17 cellular contexts compared by ENCODE assay signal in the genomic region with DNA sequence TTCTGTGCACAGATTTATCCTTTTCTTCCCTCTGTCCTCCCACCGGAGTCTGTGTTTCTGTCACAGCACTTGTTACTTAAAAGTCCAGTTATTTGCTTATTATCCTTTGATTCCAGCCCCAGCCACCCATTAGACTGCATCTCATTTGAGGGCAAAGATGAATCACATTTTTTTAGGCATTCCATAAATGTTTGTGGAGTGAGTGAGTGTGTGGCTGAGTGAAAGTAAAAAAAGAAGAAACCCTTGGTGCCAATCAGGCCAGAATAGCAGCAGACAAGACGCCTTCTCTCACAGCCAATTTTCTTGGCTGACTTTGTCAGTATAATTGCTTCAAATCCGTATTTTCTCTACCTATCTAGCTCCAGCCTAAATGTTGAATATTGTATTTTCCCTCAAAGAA.
"Had no signal": no experiment of that assay in that cellular context is flagged by ENCODE, and none has a peak within 500 bp of the region (broad histone marks: within the 10 kb centered on the region; RNA-seq: fewer than 3 reads in every experiment).

No MANE protein-coding gene starts in this region.

- H3K9me3 Mint-ChIP-seq: activated naive CD4-positive, alpha-beta T cell treated with anti-CD3 and anti-CD28 coated beads, Interleukin-2, amount 10 ng/mL, durations not matched to agents 7 days and 5 days had no signal

- H3K9me3 ChIP-seq: ovary, thoracic aorta had no signal

- FAIRE-seq: kidney had no signal

- H3K4me1 ChIP-seq: stomach had no signal

- H3K27me3 Mint-ChIP-seq: activated CD4-positive, alpha-beta T cell treated with anti-CD3 and anti-CD28 coated beads for 36 hours; activated naive CD4-positive, alpha-beta T cell treated with anti-CD3 and anti-CD28 coated beads, Interleukin-2, amount 10 ng/mL, durations not matched to agents 7 days and 5 days; dendritic cell treated with granulocyte-macrophage colony-stimulating factor and Interleukin-4, amounts not matched to agents 40 ng/mL and 50 ng/mL, for 4 days; T-cell had no signal

- H3K36me3 ChIP-seq: brain microvascular endothelial cell, ovary, stomach, thoracic aorta had no signal

- H3K36me3 Mint-ChIP-seq: activated naive CD4-positive, alpha-beta T cell treated with anti-CD3 and anti-CD28 coated beads, Interleukin-2, amount 10 ng/mL, durations not matched to agents 7 days and 5 days; T-cell had no signal

- H3K27ac Mint-ChIP-seq: activated CD4-positive, alpha-beta T cell treated with anti-CD3 and anti-CD28 coated beads for 36 hours; activated CD8-positive, alpha-beta T cell treated with anti-CD3 and anti-CD28 coated beads, Interleukin-2, amount 10 ng/mL, durations not matched to agents 7 days and 5 days; activated naive CD4-positive, alpha-beta T cell treated with anti-CD3 and anti-CD28 coated beads, Interleukin-2, amount 10 ng/mL, durations not matched to agents 7 days and 5 days; dendritic cell treated with granulocyte-macrophage colony-stimulating factor and Interleukin-4, amounts not matched to agents 40 ng/mL and 50 ng/mL, for 4 days; T-cell had no signal

- H3K27ac ChIP-seq: brain microvascular endothelial cell, ovary, stomach, thoracic aorta, VCaP had no signal

- H3K4me3 Mint-ChIP-seq: activated CD4-positive, alpha-beta T cell treated with anti-CD3 and anti-CD28 coated beads for 36 hours; activated CD8-positive, alpha-beta T cell treated with anti-CD3 and anti-CD28 coated beads, Interleukin-2, amount 10 ng/mL, durations not matched to agents 7 days and 5 days; activated naive CD4-positive, alpha-beta T cell treated with anti-CD3 and anti-CD28 coated beads, Interleukin-2, amount 10 ng/mL, durations not matched to agents 7 days and 5 days; dendritic cell treated with granulocyte-macrophage colony-stimulating factor and Interleukin-4, amounts not matched to agents 40 ng/mL and 50 ng/mL, for 4 days; T-cell had no signal

- H3K4me3 ChIP-seq: ovary, stomach, thoracic aorta had no signal

- H3K4me1 Mint-ChIP-seq: activated CD4-positive, alpha-beta T cell treated with anti-CD3 and anti-CD28 coated beads for 36 hours; activated naive CD4-positive, alpha-beta T cell treated with anti-CD3 and anti-CD28 coated beads, Interleukin-2, amount 10 ng/mL, durations not matched to agents 7 days and 5 days; T-cell had no signal

- DNase-seq: activated CD4-positive, alpha-beta T cell treated with anti-CD3 and anti-CD28 coated beads for 36 hours; activated CD8-positive, alpha-beta T cell treated with anti-CD3 and anti-CD28 coated beads, Interleukin-2, amount 10 ng/mL, durations not matched to agents 7 days and 5 days; activated naive CD4-positive, alpha-beta T cell treated with anti-CD3 and anti-CD28 coated beads, Interleukin-2, amount 10 ng/mL, durations not matched to agents 7 days and 5 days; brain microvascular endothelial cell; cerebellar nuclear complex; erythroblast; glutamatergic neuron; kidney; ovary; stimulated activated CD4-positive, alpha-beta T cell treated with anti-CD3 and anti-CD28 coated beads, Interleukin-15, amount 100 ng/mL, for 24 hours; stimulated activated CD4-positive, alpha-beta T cell treated with anti-CD3 and anti-CD28 coated beads, Interleukin-4, amount 100 ng/mL, for 24 hours; stomach; T-cell; T1000 had no signal

- H3K27me3 ChIP-seq: brain microvascular endothelial cell, ovary, stomach had no signal
